1 cellular context compared by ENCODE assay signal in the genomic region with DNA sequence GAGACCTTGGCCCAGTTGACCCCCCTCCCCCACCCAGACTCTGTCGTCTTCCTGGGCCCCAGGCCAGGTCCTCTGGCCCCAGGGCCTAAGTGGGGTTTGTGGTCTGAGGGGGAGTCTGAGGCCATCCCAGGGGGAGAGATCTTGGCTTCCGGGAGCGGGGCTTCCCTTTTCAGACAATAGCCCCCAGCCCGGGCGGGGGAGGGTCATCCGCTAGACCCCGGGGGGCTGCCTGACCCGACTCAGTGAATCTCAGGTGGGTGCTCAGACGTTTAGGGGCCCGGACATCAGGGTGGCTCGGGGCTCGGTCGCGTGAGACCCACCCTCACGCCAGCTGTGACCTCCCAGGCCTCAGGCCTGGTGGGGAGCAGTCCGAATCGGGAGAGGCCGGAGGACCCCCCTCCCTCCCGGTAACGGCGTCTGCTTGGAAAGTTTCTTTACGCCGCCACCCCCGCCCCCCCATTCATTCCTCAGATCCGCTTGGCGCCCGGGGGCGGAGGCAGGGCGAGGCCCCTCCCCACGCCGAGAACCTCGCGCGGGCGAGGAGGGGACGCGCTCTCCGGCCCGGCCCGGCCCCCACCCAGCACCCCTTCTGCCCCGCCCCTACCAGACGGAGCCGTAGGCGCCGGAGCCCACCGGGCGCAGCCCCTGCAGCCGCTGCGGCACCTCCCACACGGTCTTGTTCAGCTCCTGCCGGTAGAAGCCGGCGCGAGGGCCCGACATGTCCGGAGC.
TF ChIP-seq lines count a peak whose summit lies in the region.

No MANE protein-coding gene starts in this region.

TF ChIP-seq in HEK293, 187 proteins besides CTCF, POLR2A, EP300 and RAD21 (continued from another document):
- TF ChIP-seq, protein P1, sequence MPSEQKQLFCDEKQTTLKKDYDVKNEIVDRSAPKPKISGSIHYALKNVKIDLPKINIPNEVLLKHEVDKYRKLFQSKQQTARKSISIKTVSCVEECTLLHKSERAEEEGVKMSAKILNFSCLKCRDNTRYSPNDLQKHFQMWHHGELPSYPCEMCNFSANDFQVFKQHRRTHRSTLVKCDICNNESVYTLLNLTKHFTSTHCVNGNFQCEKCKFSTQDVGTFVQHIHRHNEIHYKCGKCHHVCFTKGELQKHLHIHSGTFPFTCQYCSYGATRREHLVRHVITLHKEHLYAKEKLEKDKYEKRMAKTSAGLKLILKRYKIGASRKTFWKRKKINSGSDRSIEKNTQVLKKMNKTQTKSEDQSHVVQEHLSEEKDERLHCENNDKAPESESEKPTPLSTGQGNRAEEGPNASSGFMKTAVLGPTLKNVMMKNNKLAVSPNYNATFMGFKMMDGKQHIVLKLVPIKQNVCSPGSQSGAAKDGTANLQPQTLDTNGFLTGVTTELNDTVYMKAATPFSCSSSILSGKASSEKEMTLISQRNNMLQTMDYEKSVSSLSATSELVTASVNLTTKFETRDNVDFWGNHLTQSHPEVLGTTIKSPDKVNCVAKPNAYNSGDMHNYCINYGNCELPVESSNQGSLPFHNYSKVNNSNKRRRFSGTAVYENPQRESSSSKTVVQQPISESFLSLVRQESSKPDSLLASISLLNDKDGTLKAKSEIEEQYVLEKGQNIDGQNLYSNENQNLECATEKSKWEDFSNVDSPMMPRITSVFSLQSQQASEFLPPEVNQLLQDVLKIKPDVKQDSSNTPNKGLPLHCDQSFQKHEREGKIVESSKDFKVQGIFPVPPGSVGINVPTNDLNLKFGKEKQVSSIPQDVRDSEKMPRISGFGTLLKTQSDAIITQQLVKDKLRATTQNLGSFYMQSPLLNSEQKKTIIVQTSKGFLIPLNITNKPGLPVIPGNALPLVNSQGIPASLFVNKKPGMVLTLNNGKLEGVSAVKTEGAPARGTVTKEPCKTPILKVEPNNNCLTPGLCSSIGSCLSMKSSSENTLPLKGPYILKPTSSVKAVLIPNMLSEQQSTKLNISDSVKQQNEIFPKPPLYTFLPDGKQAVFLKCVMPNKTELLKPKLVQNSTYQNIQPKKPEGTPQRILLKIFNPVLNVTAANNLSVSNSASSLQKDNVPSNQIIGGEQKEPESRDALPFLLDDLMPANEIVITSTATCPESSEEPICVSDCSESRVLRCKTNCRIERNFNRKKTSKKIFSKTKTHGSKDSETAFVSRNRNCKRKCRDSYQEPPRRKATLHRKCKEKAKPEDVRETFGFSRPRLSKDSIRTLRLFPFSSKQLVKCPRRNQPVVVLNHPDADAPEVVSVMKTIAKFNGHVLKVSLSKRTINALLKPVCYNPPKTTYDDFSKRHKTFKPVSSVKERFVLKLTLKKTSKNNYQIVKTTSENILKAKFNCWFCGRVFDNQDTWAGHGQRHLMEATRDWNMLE (tag by site-specific recombination; conservative IDR thresholded peaks at IDR 0.05; ENCODE audit: low read depth): no peak
